In genomic region chr7:106016331-106016730, GRCh38 we compare ENCODE assay signal across 12 cellular contexts.
"Had no signal": no experiment of that assay in that cellular context is flagged by ENCODE, and none has a peak within 500 bp of the region (broad histone marks: within the 10 kb centered on the region; RNA-seq: fewer than 3 reads in every experiment).

No MANE protein-coding gene starts in this region.

- H3K9ac ChIP-seq: parathyroid adenoma had no signal

- H3K4me3 ChIP-seq: adrenal gland, colonic mucosa, gastroesophageal sphincter, left ventricle myocardium inferior, stomach had no signal

- H3K4me1 ChIP-seq: adrenal gland, colonic mucosa, parathyroid adenoma had no signal

- H3K36me3 ChIP-seq: adrenal gland, colonic mucosa, gastroesophageal sphincter, left ventricle myocardium inferior, stomach had no signal

- H3K79me2 ChIP-seq: parathyroid adenoma had no signal

- ATAC-seq: activated CD8-positive, alpha-beta T cell treated with anti-CD3 and anti-CD28 coated beads for 36 hours; gastroesophageal sphincter had no signal

- H3K9me3 ChIP-seq: adrenal gland, colonic mucosa, gastroesophageal sphincter, left ventricle myocardium inferior, stomach had no signal

- H2AFZ ChIP-seq: parathyroid adenoma had no signal

- H3K27ac ChIP-seq: adrenal gland, colonic mucosa, left ventricle myocardium inferior, parathyroid adenoma, stomach had no signal

- H3K27me3 ChIP-seq: adrenal gland, colonic mucosa, gastroesophageal sphincter, stomach had no signal

- DNase-seq: activated CD4-positive, alpha-beta T cell treated with anti-CD3 and anti-CD28 coated beads for 4 hours; activated CD8-positive, alpha-beta memory T cell treated with anti-CD3 and anti-CD28 coated beads, Interleukin-2, amount 50 U/mL, for 48 hours; activated CD8-positive, alpha-beta T cell treated with anti-CD3 and anti-CD28 coated beads for 36 hours; adrenal gland; colonic mucosa; effector CD4-positive, alpha-beta T cell; kidney; left ventricle myocardium inferior; stomach; T-helper 9 cell had no signal
